Comparison of ENCODE assay signal across 22 cellular contexts in the genomic region with DNA sequence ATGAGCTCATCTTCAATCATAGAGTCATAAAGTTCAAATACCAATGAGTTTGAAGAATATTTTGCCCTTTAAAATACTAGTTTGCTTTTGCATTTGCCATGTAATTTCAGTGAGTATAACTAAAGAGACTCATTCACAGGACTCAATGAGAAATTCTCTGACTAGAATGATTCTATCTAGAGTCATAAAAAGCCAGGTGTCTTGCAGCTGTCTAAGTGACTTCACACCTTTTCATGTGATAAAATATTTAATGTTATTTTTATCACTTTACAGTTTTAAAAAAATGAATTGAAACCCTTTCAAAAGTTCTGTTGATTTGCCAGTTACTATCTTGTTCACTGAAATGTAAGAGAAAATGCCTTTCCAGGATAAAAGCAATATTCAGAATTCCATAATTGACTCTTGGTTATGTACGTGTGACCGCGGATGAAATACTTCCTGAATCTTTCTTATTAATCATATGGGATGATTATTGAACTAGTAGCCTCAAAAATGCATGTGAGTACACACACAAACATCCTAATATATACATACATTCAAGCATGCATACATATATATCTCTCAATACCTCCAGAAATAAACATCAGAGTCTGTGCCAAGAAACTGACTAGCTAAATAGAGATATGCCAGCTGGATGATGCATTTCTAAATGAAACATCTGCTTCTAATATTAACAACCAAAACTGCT.
"Had no signal": no experiment of that assay in that cellular context is flagged by ENCODE, and none has a peak within 500 bp of the region (broad histone marks: within the 10 kb centered on the region; RNA-seq: fewer than 3 reads in every experiment).

No MANE protein-coding gene starts in this region.

- H3K9me3 ChIP-seq: left ventricle myocardium inferior, neutrophil, right atrium auricular region, sigmoid colon, spleen, suprapubic skin, thoracic aorta, tibial artery, uterus had no signal

- H3K27ac ChIP-seq: left ventricle myocardium inferior, neural progenitor cell, neutrophil, parathyroid adenoma, right atrium auricular region, sigmoid colon, spleen, suprapubic skin, thoracic aorta, tibial artery, uterus had no signal

- H3K4me1 ChIP-seq: left ventricle myocardium inferior, neural progenitor cell, parathyroid adenoma, right atrium auricular region, sigmoid colon, spleen, suprapubic skin, uterus had no signal

- DNase-seq: islet precursor cell; left ventricle myocardium inferior; mesendoderm; naive B cell; natural killer cell; nephron progenitor cell; occipital lobe; sigmoid colon; small intestine; spleen; stimulated activated CD4-positive, alpha-beta T cell treated with anti-CD3 and anti-CD28 coated beads, Interleukin-4, amount 100 ng/mL, for 24 hours; stimulated activated naive CD4-positive, alpha-beta T cell; tibial artery; uterus had no signal

- H3K27me3 ChIP-seq: neural progenitor cell, right atrium auricular region, sigmoid colon, suprapubic skin, tibial artery, uterus had no signal

- H3K4me3 ChIP-seq: left ventricle myocardium inferior, lung, neural progenitor cell, right atrium auricular region, sigmoid colon, spleen, suprapubic skin, thoracic aorta, tibial artery, uterus had no signal

- ATAC-seq: natural killer cell; stimulated activated effector memory CD8-positive, alpha-beta T cell treated with anti-CD3 and anti-CD28 coated beads, Interleukin-12 subunit alpha, Interleukin-12 subunit beta, amount 100 ng/mL, for 72 hours had no signal

- H3K36me3 ChIP-seq: left ventricle myocardium inferior, neural progenitor cell, neutrophil, right atrium auricular region, sigmoid colon, spleen, suprapubic skin, thoracic aorta, tibial artery, uterus had no signal
